In genomic region chr15:58269455-58270414, GRCh38 we compare ENCODE assay signal across 8 cellular contexts.
DNase-seq lines count a peak whose midpoint lies in the region; ATAC-seq and TF ChIP-seq lines count a peak whose summit lies in the region.

No MANE protein-coding gene starts in this region.

- intact Hi-C loops in heart right ventricle (cut with DNase I), result loop anchor here in 4 of 10 donors (5.0 to 10.0 kb wide), 8 partner anchors 165 to 488 kb away; partner anchors contain the start of gene LIPC (in 1 of the 4)

- no peaks in the 10 kb centered on the region for H3K36me3 ChIP-seq in HEK293 (ENCODE audit: control insufficient read depth in 2 of 2, insufficient read depth in 1 of 2, low read length in 2 of 2)
- H3K36me3 ChIP-seq in adipocyte (ENCODE audit: control insufficient read depth, insufficient read depth, low read length, severe bottlenecking), result no peaks in the 10 kb centered on the region
- no peaks in the 10 kb centered on the region for H3K36me3 ChIP-seq in heart right ventricle

- 48 to 53% methylated on average over 10 of the region's 10 CpGs for WGBS in heart right ventricle, 2 donors

- no peaks in the 10 kb centered on the region for H3K9me3 ChIP-seq in HEK293 (ENCODE audit: control insufficient read depth, insufficient read depth, low read depth, low read length)
- peaks cover 18% of the 10 kb centered on the region for H3K9me3 ChIP-seq in adipocyte (ENCODE audit: control insufficient read depth, low read length)
- H3K9me3 ChIP-seq in heart right ventricle, result peaks cover 0 to 28% (median 10%) of the 10 kb centered on the region in 11 donors

- peak; percentile 45; the same call in 1 of the 2 replicates for TF ChIP-seq CTCF in HEK293 (tag by site-specific recombination; IDR thresholded peaks at IDR 0.05)
- peak; percentile 60 to 86 (median 79) for TF ChIP-seq CTCF in heart right ventricle (IDR thresholded peaks at IDR 0.05)

- H3K4me1 ChIP-seq in HEK293 (ENCODE audit: control insufficient read depth, insufficient read depth, low read length) (no peaks in the 10 kb centered on the region), adipocyte (ENCODE audit: control insufficient read depth, insufficient read depth, low read length) (no peaks in the 10 kb centered on the region), heart right ventricle (peaks cover 0 to 10% (median 0%) of the 10 kb centered on the region in 9 donors)

- no peaks in the 10 kb centered on the region for H3K27me3 ChIP-seq in adipocyte (replicated peaks; ENCODE audit: control insufficient read depth, insufficient read depth, low read length)
- no peaks in the 10 kb centered on the region for H3K27me3 ChIP-seq in heart right ventricle

- ATAC-seq in heart right ventricle (peak; percentile 77 to 96 (median 92)), HG02884 (IDR thresholded peaks at IDR 0.05; ENCODE audit: unreplicated experiment) (no peak), GM21423 (IDR thresholded peaks at IDR 0.05; ENCODE audit: unreplicated experiment) (no peak)

- DNase-seq in Caki2 (ENCODE audit: low read depth) (peak; percentile 73), NOMO-1 treated with DMSO at 0.1 percent for 48 hours (lab: John Stamatoyannopoulos, UW; ENCODE audit: unreplicated experiment) (peak; percentile 67), adipocyte (ENCODE audit: low read depth) (peak; percentile 82), heart right ventricle (peak in 1 of 2 donors; percentile 56), renal cortical epithelial cell (ENCODE audit: low read depth) (peak; percentile 75)

- POLR2A ChIA-PET in HEK293 (lab: Yijun Ruan, JAX), result no interaction called here

- H3K27ac ChIP-seq in HEK293 (ENCODE audit: extremely low read depth, low read depth, low read length), result no peak overlapping the region
- H3K27ac ChIP-seq in heart right ventricle, result no peak overlapping the region

- H3K4me3 ChIP-seq in HEK293 (ENCODE audit: low read depth, low read length), result no peak overlapping the region
- H3K4me3 ChIP-seq in adipocyte (ENCODE audit: low read length), result no peak overlapping the region
- H3K4me3 ChIP-seq in heart right ventricle, result no peak overlapping the region

- in situ Hi-C loops in Caki2 (cut with HindIII; ENCODE audit: low pct_unique_long_range_greater_than_20kb, low sequenced_read_pairs), result no loop called here

- H3K9ac ChIP-seq in adipocyte (ENCODE audit: low read length), result no peak overlapping the region

- CTCF ChIA-PET in HEK293 (lab: Yijun Ruan, JAX), result interaction anchor here (0.5 to 1.0 kb wide), 10 partner anchors 18 to 1230 kb away, joined by 3 to 4 read pairs (median 3); no protein-coding TSS in a partner anchor

TF ChIP-seq in HEK293, 187 proteins besides CTCF, POLR2A, EP300 and RAD21:
- TF ChIP-seq ZNF654 (tag by site-specific recombination; IDR thresholded peaks at IDR 0.05; ENCODE audit: low read depth), result peak; percentile 58
- no peak for TF ChIP-seq EGR2 (tag by site-specific recombination; IDR thresholded peaks at IDR 0.05; ENCODE audit: low read depth)
- no peak for TF ChIP-seq GLIS2 (tag by site-specific recombination; IDR thresholded peaks at IDR 0.05)
- TF ChIP-seq ZNF404 (tag by site-specific recombination; IDR thresholded peaks at IDR 0.05), result no peak
- no peak for TF ChIP-seq ZNF843 (tag by site-specific recombination; IDR thresholded peaks at IDR 0.05)
- no peak for TF ChIP-seq ZNF664 (tag by site-specific recombination; IDR thresholded peaks at IDR 0.05)

Comparison
In these comparisons a context has a peak if more than half of its experiments do, and no peak if none do; other contexts are left out.
1. ATAC-seq: peak in heart right ventricle (8 of 8); none in HG02884 (single experiment) and GM21423 (single experiment).